8 cellular contexts compared by ENCODE assay signal in the genomic region with DNA sequence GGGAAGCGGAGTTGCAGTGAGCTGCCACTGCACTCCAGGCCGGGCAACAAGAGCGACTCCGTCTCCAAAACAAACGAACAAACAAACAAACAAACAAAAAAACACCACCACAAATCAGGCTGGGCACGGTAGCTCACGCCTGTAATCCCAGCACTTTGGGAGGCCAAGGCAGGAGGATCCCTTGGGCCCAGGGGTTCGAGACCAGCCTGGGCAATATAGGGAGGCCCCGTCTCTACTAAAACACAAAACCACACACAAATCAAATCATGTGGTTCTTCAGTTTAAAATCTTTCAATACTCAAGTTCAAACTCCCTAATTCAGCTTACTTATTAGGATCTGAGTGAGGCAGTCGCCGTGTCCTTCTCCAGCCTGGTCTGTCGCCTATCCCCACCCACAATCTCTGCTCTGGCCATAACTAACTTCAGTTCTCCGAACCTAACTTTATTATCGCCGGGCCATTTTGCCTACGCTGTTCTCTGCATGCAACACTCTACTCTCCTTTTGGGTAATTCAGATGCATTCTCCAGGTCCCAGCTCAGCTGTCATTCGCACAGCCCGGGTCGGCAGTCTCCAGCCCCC. TPM values are rescaled to one million over a fixed set of nuclear protein-coding genes. Genes with fewer than 3 reads are reported as not detected.
DNase-seq lines count a peak whose midpoint lies in the region; TF ChIP-seq lines count a peak whose summit lies in the region.

No MANE protein-coding gene starts in this region.

- peaks cover 57% of the 10 kb centered on the region for H3K79me2 ChIP-seq in OCI-LY3 (ENCODE audit: low read length)
- H3K79me2 ChIP-seq in neural progenitor cell (ENCODE audit: low read depth): peaks cover 53% of the 10 kb centered on the region

- peak overlapping the region; percentile 93 for H3K4me3 Mint-ChIP-seq in activated T-cell treated with anti-CD3 and anti-CD28 coated beads, Interleukin-2, amount 50 U/mL, for 24 hours
- H3K4me3 Mint-ChIP-seq in endodermal cell: peak overlapping the region; percentile 95
- H3K4me3 Mint-ChIP-seq in neural progenitor cell: peak overlapping the region; percentile 100

- H3K4me2 ChIP-seq in OCI-LY3 (ENCODE audit: low read length) (peak overlapping the region; percentile 58), neural progenitor cell (peak overlapping the region; percentile 85)

- H3K36me3 Mint-ChIP-seq in activated T-cell treated with anti-CD3 and anti-CD28 coated beads, Interleukin-2, amount 50 U/mL, for 24 hours (ENCODE audit: low read depth): peaks cover 20% of the 10 kb centered on the region
- peaks cover 3% of the 10 kb centered on the region for H3K36me3 Mint-ChIP-seq in endodermal cell (ENCODE audit: low read depth)
- H3K36me3 Mint-ChIP-seq in neural progenitor cell: peaks cover 3% of the 10 kb centered on the region

- H4K20me1 ChIP-seq in OCI-LY3 (ENCODE audit: insufficient read depth, low read length) (peaks cover 24% of the 10 kb centered on the region), neural progenitor cell (ENCODE audit: low read depth) (peaks cover 42% of the 10 kb centered on the region)

- H3K27me3 ChIP-seq in OCI-LY3 (ENCODE audit: low read depth, low read length) (no peaks in the 10 kb centered on the region), endodermal cell (ENCODE audit: control insufficient read depth, insufficient read depth, low read length, poor library complexity, severe bottlenecking) (no peaks in the 10 kb centered on the region), neural progenitor cell (no peaks in the 10 kb centered on the region)

- 27 to 41% methylated on average over 13 to 19 of the region's 19 CpGs for WGBS in endodermal cell (ENCODE audit: insufficient coverage in 1 of 2, insufficient read length in 1 of 2), 2 experiments

- H2AFZ ChIP-seq in OCI-LY3 (ENCODE audit: low read depth, low read length): peak overlapping the region; percentile 80
- peak overlapping the region; percentile 95 for H2AFZ ChIP-seq in neural progenitor cell (replicated peaks)

- H3F3A ChIP-seq in neural progenitor cell (ENCODE audit: low read depth): peaks cover 15% of the 10 kb centered on the region

- DNase-seq in activated T-cell treated with anti-CD3 and anti-CD28 coated beads, Interleukin-2, amount 50 U/mL, for 24 hours: no peak
- no peak for DNase-seq in activated T-cell treated with anti-CD3 and anti-CD28 coated beads, Interleukin-2, amount 50 U/mL, for 1 hour
- DNase-seq in endodermal cell (no peak), neural progenitor cell (ENCODE audit: low spot score) (no peak), SIG-M5 (lab: John Stamatoyannopoulos, UW) (no peak), GM13977 (ENCODE audit: low spot score) (no peak), mesenteric fat pad (ENCODE audit: low spot score) (no peak)

- in situ Hi-C loops in GM13977 (cut with MboI; ENCODE audit: low pct_unique_long_range_greater_than_20kb, low sequenced_read_pairs, unreplicated experiment): no loop called here

- TF ChIP-seq CTCF in OCI-LY3 (IDR thresholded peaks at IDR 0.05; ENCODE audit: low read depth, low read length) (no peak), endodermal cell (conservative IDR thresholded peaks at IDR 0.05) (no peak), neural progenitor cell (IDR thresholded peaks at IDR 0.05) (no peak), GM13977 (IDR thresholded peaks at IDR 0.05; ENCODE audit: extremely low read depth, insufficient read depth, missing control alignments) (no peak)

- H3K4me1 ChIP-seq in OCI-LY3 (ENCODE audit: low read length) (peaks cover 9% of the 10 kb centered on the region), endodermal cell (ENCODE audit: control insufficient read depth, insufficient read depth, low read length) (no peaks in the 10 kb centered on the region), neural progenitor cell (peaks cover 6% of the 10 kb centered on the region)

- H3K9me3 ChIP-seq in OCI-LY3 (ENCODE audit: insufficient read depth, low read length) (no peaks in the 10 kb centered on the region), endodermal cell (ENCODE audit: control insufficient read depth, low read length) (no peaks in the 10 kb centered on the region), neural progenitor cell (ENCODE audit: low read depth) (no peaks in the 10 kb centered on the region)

- H3K27ac ChIP-seq in OCI-LY3 (ENCODE audit: low read length) (peak overlapping the region; percentile 45), endodermal cell (ENCODE audit: low read depth, low read length) (no peak overlapping the region), neural progenitor cell (no peak overlapping the region)

- H3K4me3 ChIP-seq in OCI-LY3 (ENCODE audit: low read length): peak overlapping the region; percentile 97
- peak overlapping the region; percentile 96 for H3K4me3 ChIP-seq in endodermal cell (ENCODE audit: low read length)
- H3K4me3 ChIP-seq in neural progenitor cell: peak overlapping the region; percentile 75

- peak overlapping the region; percentile 96 for H3K27ac Mint-ChIP-seq in activated T-cell treated with anti-CD3 and anti-CD28 coated beads, Interleukin-2, amount 50 U/mL, for 24 hours
- H3K27ac Mint-ChIP-seq in endodermal cell (peak overlapping the region; percentile 98), neural progenitor cell (peak overlapping the region; percentile 19)

- H3K9me3 Mint-ChIP-seq in activated T-cell treated with anti-CD3 and anti-CD28 coated beads, Interleukin-2, amount 50 U/mL, for 24 hours: no peaks in the 10 kb centered on the region
- H3K9me3 Mint-ChIP-seq in endodermal cell (no peaks in the 10 kb centered on the region), neural progenitor cell (no peaks in the 10 kb centered on the region)

- H3K36me3 ChIP-seq in OCI-LY3 (replicated peaks; ENCODE audit: low read depth, low read length) (peaks cover 7% of the 10 kb centered on the region), endodermal cell (ENCODE audit: control insufficient read depth, insufficient read depth, low read length) (no peaks in the 10 kb centered on the region), neural progenitor cell (no peaks in the 10 kb centered on the region)

- H3K9ac ChIP-seq in OCI-LY3 (ENCODE audit: low read length) (peak overlapping the region; percentile 93), endodermal cell (ENCODE audit: extremely low read depth, low read length, poor library complexity, severe bottlenecking) (peak overlapping the region; percentile 77), neural progenitor cell (peak overlapping the region; percentile 49)

- H3K27me3 Mint-ChIP-seq in activated T-cell treated with anti-CD3 and anti-CD28 coated beads, Interleukin-2, amount 50 U/mL, for 24 hours: no peaks in the 10 kb centered on the region
- H3K27me3 Mint-ChIP-seq in endodermal cell (ENCODE audit: insufficient read depth) (no peaks in the 10 kb centered on the region), neural progenitor cell (ENCODE audit: insufficient read depth, low read depth) (peaks cover 4% of the 10 kb centered on the region)

- peaks cover 43% of the 10 kb centered on the region for H3K4me1 Mint-ChIP-seq in activated T-cell treated with anti-CD3 and anti-CD28 coated beads, Interleukin-2, amount 50 U/mL, for 24 hours (ENCODE audit: low read depth)
- H3K4me1 Mint-ChIP-seq in endodermal cell (peaks cover 17% of the 10 kb centered on the region), neural progenitor cell (peaks cover 28% of the 10 kb centered on the region)

RNA-seq across cellular contexts. Expression of gene RTF1, which starts 0.6 kb away (rescaled TPM):
- total RNA-seq in endodermal cell (10 to 100 TPM; 48.6 to 66.3 TPM), neural progenitor cell (ENCODE audit: low replicate concordance) (49.7 and 73.8 TPM in 2 replicates), mesenteric fat pad (26.8 TPM)
- 59.4 TPM for polyA plus RNA-seq in endodermal cell (2013, experiment 1 of 2)
- polyA plus RNA-seq in endodermal cell (2013, experiment 2 of 2): 68.7 TPM

RNA-seq across cellular contexts. Expression of gene NDUFAF1, which starts 14.0 kb away (rescaled TPM):
- total RNA-seq in endodermal cell (10 to 100 TPM; 17.1 to 17.7 TPM), neural progenitor cell (ENCODE audit: low replicate concordance) (20.6 and 27.6 TPM in 2 replicates), mesenteric fat pad (13.8 TPM)
- 20.2 TPM for polyA plus RNA-seq in endodermal cell (2013, experiment 1 of 2)
- polyA plus RNA-seq in endodermal cell (2013, experiment 2 of 2): 14.4 TPM

Comparison
In these comparisons a context has a peak if more than half of its experiments do, and no peak if none do; other contexts are left out.
1. H3K27ac Mint-ChIP-seq: peak in every context shown above with its lines; median percentile 98 in endodermal cell; 96 in activated T-cell treated with anti-CD3 and anti-CD28 coated beads, Interleukin-2, amount 50 U/mL, for 24 hours; 19 in neural progenitor cell.